Comparison of ENCODE assay signal across 20 cellular contexts in genomic region chr3:95629802-95630201, GRCh38.
"Had no signal": no experiment of that assay in that cellular context is flagged by ENCODE, and none has a peak within 500 bp of the region (broad histone marks: within the 10 kb centered on the region; RNA-seq: fewer than 3 reads in every experiment).

No MANE protein-coding gene starts in this region.

- DNase-seq: dorsolateral prefrontal cortex; effector CD4-positive, alpha-beta T cell; hypothalamus; mucosa of descending colon; naive B cell; nucleus accumbens; stimulated activated CD4-positive, alpha-beta T cell treated with anti-CD3 and anti-CD28 coated beads, Interleukin-2, amount 100 ng/mL, for 24 hours; stimulated activated CD4-positive, alpha-beta T cell treated with anti-CD3 and anti-CD28 coated beads, Interleukin-4, amount 100 ng/mL, for 24 hours; stimulated activated naive CD4-positive, alpha-beta T cell treated with Interleukin-2 at 50 U/mL for 16 hours; substantia nigra; testis; tibial artery had no signal

- H3K36me3 ChIP-seq: prostate gland, right atrium auricular region, tibial artery had no signal

- H3K27me3 ChIP-seq: right atrium auricular region, testis, tibial artery had no signal

- ATAC-seq: left lobe of liver; mucosa of descending colon; natural killer cell treated with Interleukin-12 subunit alpha and Interleukin-12 subunit beta and Interleukin-15 and Interleukin-18, amount 100 ng/mL, for 72 hours; sciatic nerve; stimulated activated effector memory CD8-positive, alpha-beta T cell treated with anti-CD3 and anti-CD28 coated beads, Interleukin-12 subunit alpha, Interleukin-12 subunit beta, amount 100 ng/mL, for 72 hours had no signal

- H3K4me1 ChIP-seq: prostate gland, right atrium auricular region, testis, tibial artery had no signal

- H3K27ac ChIP-seq: dorsolateral prefrontal cortex, prostate gland, right atrium auricular region, testis, tibial artery had no signal

- H3K4me3 ChIP-seq: dorsolateral prefrontal cortex, lung, mucosa of descending colon, prostate gland, right atrium auricular region, smooth muscle cell, testis, tibial artery had no signal

- H3K4me2 ChIP-seq: smooth muscle cell had no signal

- H3K9me3 ChIP-seq: mucosa of descending colon, prostate gland, right atrium auricular region, testis, tibial artery had no signal
